19 cellular contexts compared by ENCODE assay signal in genomic region chr1:158021721-158022120, GRCh38. TPM values are rescaled to one million over a fixed set of nuclear protein-coding genes. Genes with fewer than 3 reads are reported as not detected.
DNase-seq lines count a peak whose midpoint lies in the region; ATAC-seq and TF ChIP-seq lines count a peak whose summit lies in the region.
"Had no signal": no experiment of that assay in that cellular context is flagged by ENCODE, and none has a peak within 500 bp of the region (broad histone marks: within the 10 kb centered on the region; RNA-seq: fewer than 3 reads in every experiment).

No MANE protein-coding gene starts in this region.

- POLR2A ChIA-PET in WTC11 (lab: Charles Lee) = no interaction called here

- H3K4me1 ChIP-seq in GM23338 (ENCODE audit: insufficient read depth) (peaks cover 70% of the 10 kb centered on the region), left lung (peaks cover 67 to 71% of the 10 kb centered on the region in 2 donors), spleen (peaks cover 2 to 72% (median 29%) of the 10 kb centered on the region in 6 donors)
- H3K4me1 ChIP-seq: BE2C had no signal

- ATAC-seq in GM23338 = no peak
- no peak for ATAC-seq in WTC11
- peak; percentile 58 for ATAC-seq in left lung
- no peak for ATAC-seq in natural killer cell treated with Interleukin-12 subunit alpha and Interleukin-12 subunit beta and Interleukin-15 and Interleukin-18, amount 100 ng/mL, for 72 hours
- no peak for ATAC-seq in HG03439 (IDR thresholded peaks at IDR 0.05; ENCODE audit: unreplicated experiment)

- no peak overlapping the region for H2AFZ ChIP-seq in GM23338

- H3K9me3 Mint-ChIP-seq in GM23338 (no peaks in the 10 kb centered on the region), WTC11 (no peaks in the 10 kb centered on the region)
- H3K9me3 Mint-ChIP-seq in natural killer cell treated with Interleukin-12 subunit alpha and Interleukin-12 subunit beta and Interleukin-15 and Interleukin-18, amount 100 ng/mL, for 72 hours = no peaks in the 10 kb centered on the region
- H3K9me3 Mint-ChIP-seq: nephron progenitor cell; stimulated activated naive B cell treated with anti-CD40 and anti-IgM and Interleukin-4, amounts not matched to agents 10 μg/mL and 1 μg/mL and 100 μg/mL, for 72 hours had no signal

- no peaks in the 10 kb centered on the region for H3K36me3 ChIP-seq in GM23338 (ENCODE audit: insufficient read depth)
- H3K36me3 ChIP-seq in left lung = no peaks in the 10 kb centered on the region
- H3K36me3 ChIP-seq in spleen = no peaks in the 10 kb centered on the region
- H3K36me3 ChIP-seq: BE2C had no signal

- H3K4me1 Mint-ChIP-seq in GM23338 (peaks cover 89% of the 10 kb centered on the region), WTC11 (peaks cover 90% of the 10 kb centered on the region)
- H3K4me1 Mint-ChIP-seq in natural killer cell treated with Interleukin-12 subunit alpha and Interleukin-12 subunit beta and Interleukin-15 and Interleukin-18, amount 100 ng/mL, for 72 hours (ENCODE audit: low read depth in 2 of 2) = no peaks in the 10 kb centered on the region
- H3K4me1 Mint-ChIP-seq: stimulated activated naive B cell treated with anti-CD40 and anti-IgM and Interleukin-4, amounts not matched to agents 10 μg/mL and 1 μg/mL and 100 μg/mL, for 72 hours had no signal

- H3K36me3 Mint-ChIP-seq in GM23338 (ENCODE audit: low read depth) (peaks cover 3% of the 10 kb centered on the region; the same call in 1 of the 3 replicates), WTC11 (no peaks in the 10 kb centered on the region; the same call in 1 of the 2 replicates)
- H3K36me3 Mint-ChIP-seq in natural killer cell treated with Interleukin-12 subunit alpha and Interleukin-12 subunit beta and Interleukin-15 and Interleukin-18, amount 100 ng/mL, for 72 hours = no peaks in the 10 kb centered on the region
- H3K36me3 Mint-ChIP-seq: activated naive CD8-positive, alpha-beta T cell; stimulated activated naive B cell treated with anti-CD40 and anti-IgM and Interleukin-4, amounts not matched to agents 10 μg/mL and 1 μg/mL and 100 μg/mL, for 72 hours had no signal

- CTCF ChIA-PET in WTC11 (lab: Charles Lee) = interaction anchor here (0.9 to 1.7 kb wide), 4 partner anchors 14 to 100 kb away, joined by 3 to 5 read pairs (median 4); no protein-coding TSS in a partner anchor

- intact Hi-C loops in left lung (cut with DNase I) (no loop called here), spleen (cut with DNase I; ENCODE audit: low total_unique reads) (no loop called here)

- no peaks in the 10 kb centered on the region for H3K9me2 ChIP-seq in GM23338 (ENCODE audit: insufficient read depth)

- no peaks in the 10 kb centered on the region for H4K20me1 ChIP-seq in GM23338 (replicated peaks; ENCODE audit: insufficient read depth)

- 83 to 94% (median 90%) methylated on average over 2 of the region's 2 CpGs for WGBS in spleen, 5 donors

- no peak for DNase-seq in GM23338 (ENCODE audit: low spot score)
- DNase-seq in WTC11 (ENCODE audit: low spot score) = no peak
- no peak for DNase-seq in left lung
- no peak for DNase-seq in spleen
- no peak for DNase-seq in NCI-H1048 (lab: John Stamatoyannopoulos, UW)
- no peak for DNase-seq in NCI-H345 (lab: John Stamatoyannopoulos, UW)
- DNase-seq in natural killer cell treated with Interleukin-12 subunit alpha and Interleukin-12 subunit beta and Interleukin-15 and Interleukin-18, amount 100 ng/mL, for 72 hours (ENCODE audit: low spot score) = no peak
- DNase-seq: activated CD4-positive, alpha-beta T cell treated with anti-CD3 and anti-CD28 coated beads for 4 hours; activated T-cell treated with anti-CD3 and anti-CD28 coated beads for 4 hours; BE2C; DMS79; erythroblast; hypothalamus; NCI-H1930; nephron progenitor cell; stimulated activated naive B cell treated with anti-CD40 and anti-IgM and Interleukin-4, amounts not matched to agents 10 μg/mL and 1 μg/mL and 100 μg/mL, for 72 hours; T-helper 9 cell had no signal

- H3K9me3 ChIP-seq in left lung (no peaks in the 10 kb centered on the region), spleen (no peaks in the 10 kb centered on the region)
- H3K9me3 ChIP-seq: BE2C had no signal

- H3F3A ChIP-seq in GM23338 (replicated peaks; ENCODE audit: low read depth) = no peaks in the 10 kb centered on the region

- TF ChIP-seq CTCF in GM23338 (conservative IDR thresholded peaks at IDR 0.05; ENCODE audit: low read depth in 2 of 2) = no peak
- TF ChIP-seq CTCF in WTC11 (IDR thresholded peaks at IDR 0.05) = no peak
- TF ChIP-seq CTCF in left lung (IDR thresholded peaks at IDR 0.05) = no peak
- TF ChIP-seq CTCF in spleen (IDR thresholded peaks at IDR 0.05 in 8 of 11, conservative IDR thresholded peaks at IDR 0.05 in 3 of 11) = no peak

- H3K27me3 ChIP-seq in GM23338 (ENCODE audit: insufficient read depth) = no peaks in the 10 kb centered on the region
- no peaks in the 10 kb centered on the region for H3K27me3 ChIP-seq in left lung
- peaks cover 0 to 6% (median 0%) of the 10 kb centered on the region in 7 donors for H3K27me3 ChIP-seq in spleen (replicated peaks in 1 of 7)

- peak overlapping the region; percentile 71; the same call in 1 of the 2 replicates for H3K4me2 ChIP-seq in GM23338

- H3K27ac ChIP-seq in GM23338 (ENCODE audit: low read depth) = no peak overlapping the region
- H3K27ac ChIP-seq in left lung = peak overlapping the region; percentile 41 to 84
- peak overlapping the region in 6 of 8 donors; percentile 10 to 74 (median 41) for H3K27ac ChIP-seq in spleen

- H3K4me3 Mint-ChIP-seq in GM23338 (no peak overlapping the region), WTC11 (no peak overlapping the region)
- no peak overlapping the region for H3K4me3 Mint-ChIP-seq in natural killer cell treated with Interleukin-12 subunit alpha and Interleukin-12 subunit beta and Interleukin-15 and Interleukin-18, amount 100 ng/mL, for 72 hours
- H3K4me3 Mint-ChIP-seq: activated naive CD8-positive, alpha-beta T cell; nephron progenitor cell; stimulated activated naive B cell treated with anti-CD40 and anti-IgM and Interleukin-4, amounts not matched to agents 10 μg/mL and 1 μg/mL and 100 μg/mL, for 72 hours had no signal

- H3K4me3 ChIP-seq in GM23338 (no peak overlapping the region), left lung (no peak overlapping the region), spleen (no peak overlapping the region)

- H3K79me2 ChIP-seq in GM23338 (replicated peaks; ENCODE audit: insufficient read depth) = peaks cover 77% of the 10 kb centered on the region

- H3K27me3 Mint-ChIP-seq in GM23338 (ENCODE audit: insufficient read depth, low read depth, poor library complexity) = peaks cover 15% of the 10 kb centered on the region
- H3K27me3 Mint-ChIP-seq in WTC11 (ENCODE audit: low read depth) = no peaks in the 10 kb centered on the region
- peaks cover 29 to 35% of the 10 kb centered on the region in 2 donors for H3K27me3 Mint-ChIP-seq in natural killer cell treated with Interleukin-12 subunit alpha and Interleukin-12 subunit beta and Interleukin-15 and Interleukin-18, amount 100 ng/mL, for 72 hours
- H3K27me3 Mint-ChIP-seq: activated naive CD8-positive, alpha-beta T cell had no signal

- H3K27ac Mint-ChIP-seq in GM23338 = no peak overlapping the region; the same call in 1 of the 2 replicates
- H3K27ac Mint-ChIP-seq in WTC11 = peak overlapping the region; percentile 42; the same call in 1 of the 2 replicates
- no peak overlapping the region for H3K27ac Mint-ChIP-seq in natural killer cell treated with Interleukin-12 subunit alpha and Interleukin-12 subunit beta and Interleukin-15 and Interleukin-18, amount 100 ng/mL, for 72 hours
- H3K27ac Mint-ChIP-seq: activated naive CD8-positive, alpha-beta T cell; stimulated activated naive B cell treated with anti-CD40 and anti-IgM and Interleukin-4, amounts not matched to agents 10 μg/mL and 1 μg/mL and 100 μg/mL, for 72 hours had no signal

- TF ChIP-seq POLR2A in spleen (IDR thresholded peaks at IDR 0.05) = no peak

TF ChIP-seq in GM23338, 12 proteins besides CTCF, POLR2A, EP300 and RAD21 (continues in another document):
- TF ChIP-seq CREB1 (CRISPR knock-in tag; IDR thresholded peaks at IDR 0.05; ENCODE audit: low read depth) (no peak), ETS1 (IDR thresholded peaks at IDR 0.05) (no peak), NANOG (IDR thresholded peaks at IDR 0.05; ENCODE audit: borderline replicate concordance) (no peak), EZH2phosphoT487 (IDR thresholded peaks at IDR 0.05; ENCODE audit: unreplicated experiment) (no peak), EZH2 (IDR thresholded peaks at IDR 0.05; ENCODE audit: low read depth, unreplicated experiment) (no peak)

TF ChIP-seq in WTC11, 78 proteins besides CTCF, POLR2A, EP300 and RAD21 (continues in another document):
- TF ChIP-seq ZNF671 (CRISPR knock-in tag; IDR thresholded peaks at IDR 0.05) (no peak), ZBTB21 (CRISPR knock-in tag; IDR thresholded peaks at IDR 0.05; ENCODE audit: borderline replicate concordance) (no peak), HMGA2 (CRISPR knock-in tag; IDR thresholded peaks at IDR 0.05) (no peak), AR (CRISPR knock-in tag; IDR thresholded peaks at IDR 0.05) (no peak), IRF2 (CRISPR knock-in tag; IDR thresholded peaks at IDR 0.05; ENCODE audit: borderline replicate concordance, low read depth) (no peak), ZNF232 (CRISPR knock-in tag; IDR thresholded peaks at IDR 0.05) (no peak)

RNA-seq across cellular contexts. Expression of gene KIRREL1, which starts 28.3 kb away (rescaled TPM):
- 35.2 and 41.0 TPM in 2 replicates for total RNA-seq in GM23338 (2014; rRNA removed; shearing (Covaris generic))
- 5.1 and 5.6 TPM in 2 replicates for polyA plus RNA-seq in GM23338 (2016; fragmentation: Nextera tagmentation; extraction: Ambion mirVana)
- total RNA-seq in WTC11 (2021) = 32.8 to 42.4 TPM (median 32.9 TPM) in 3 replicates
- total RNA-seq in left lung = 10 to 100 TPM; 54.2 to 56.7 TPM
- total RNA-seq in spleen = 10 to 100 TPM; 14.0 to 50.9 (median 24.5) TPM
- 1 to 10 TPM; 1.4 to 3.9 (median 1.7) TPM for polyA plus RNA-seq in spleen
- total RNA-seq in natural killer cell treated with Interleukin-12 subunit alpha and Interleukin-12 subunit beta and Interleukin-15 and Interleukin-18, amount 100 ng/mL, for 72 hours = not detected

Comparison
In these comparisons a context has a peak if more than half of its experiments do, and no peak if none do; other contexts are left out.
1. RNA of gene KIRREL1, which starts 28.3 kb away (total RNA-seq): 54.2 to 56.7 TPM in left lung, 32.8 to 42.4 TPM in WTC11, 35.2 to 41.0 TPM in GM23338 and 14.0 to 50.9 TPM in spleen; not detected in natural killer cell treated with Interleukin-12 subunit alpha and Interleukin-12 subunit beta and Interleukin-15 and Interleukin-18, amount 100 ng/mL, for 72 hours; every median in the first group is over 10 times any median in the second.